ENCODE assay signal across 19 cellular contexts in genomic region chr12:26696048-26696612, GRCh38.
"Had no signal": no experiment of that assay in that cellular context is flagged by ENCODE, and none has a peak within 500 bp of the region (broad histone marks: within the 10 kb centered on the region; RNA-seq: fewer than 3 reads in every experiment).

No MANE protein-coding gene starts in this region.

- H3K4me3 Mint-ChIP-seq: activated CD4-positive, alpha-beta memory T cell treated with anti-CD3 and anti-CD28 coated beads, Interleukin-2, amount 10 ng/mL, durations not matched to agents 7 days and 5 days; activated naive CD8-positive, alpha-beta T cell treated with anti-CD3 and anti-CD28 coated beads for 36 hours had no signal

- H3K4me1 ChIP-seq: body of pancreas, colonic mucosa, stomach had no signal

- ATAC-seq: body of pancreas had no signal

- H3K27me3 ChIP-seq: body of pancreas, colonic mucosa, stomach, vagina had no signal

- H3K27ac ChIP-seq: body of pancreas, colonic mucosa, stomach, vagina had no signal

- H3K4me3 ChIP-seq: body of pancreas, colonic mucosa, lung, stomach, vagina had no signal

- H3K9me3 ChIP-seq: body of pancreas, colonic mucosa, stomach, vagina had no signal

- DNase-seq: activated CD4-positive, alpha-beta memory T cell treated with anti-CD3 and anti-CD28 coated beads, Interleukin-2, amount 10 ng/mL, durations not matched to agents 7 days and 5 days; activated naive CD4-positive, alpha-beta T cell; activated naive CD8-positive, alpha-beta T cell treated with anti-CD3 and anti-CD28 coated beads for 36 hours; amygdala; body of pancreas; central memory CD4-positive, alpha-beta T cell; colonic mucosa; hypothalamus; midbrain; occipital lobe; retina; stimulated activated CD4-positive, alpha-beta T cell treated with anti-CD3 and anti-CD28 coated beads, Interleukin-12 subunit alpha, Interleukin-12 subunit beta, amount 100 ng/mL, for 4 hours; stimulated activated CD4-positive, alpha-beta T cell treated with anti-CD3 and anti-CD28 coated beads, Interleukin-2, amount 100 ng/mL, for 24 hours; stomach; SW 1271 had no signal

- H3K27ac Mint-ChIP-seq: activated CD4-positive, alpha-beta memory T cell treated with anti-CD3 and anti-CD28 coated beads, Interleukin-2, amount 10 ng/mL, durations not matched to agents 7 days and 5 days; activated naive CD8-positive, alpha-beta T cell treated with anti-CD3 and anti-CD28 coated beads for 36 hours had no signal

- H3K36me3 ChIP-seq: colonic mucosa, vagina had no signal

- H3K27me3 Mint-ChIP-seq: activated CD4-positive, alpha-beta memory T cell treated with anti-CD3 and anti-CD28 coated beads, Interleukin-2, amount 10 ng/mL, durations not matched to agents 7 days and 5 days; activated naive CD8-positive, alpha-beta T cell treated with anti-CD3 and anti-CD28 coated beads for 36 hours had no signal

- H3K9me3 Mint-ChIP-seq: activated CD4-positive, alpha-beta memory T cell treated with anti-CD3 and anti-CD28 coated beads, Interleukin-2, amount 10 ng/mL, durations not matched to agents 7 days and 5 days; activated naive CD8-positive, alpha-beta T cell treated with anti-CD3 and anti-CD28 coated beads for 36 hours had no signal

- FAIRE-seq: frontal cortex, keratinocyte had no signal
